20 cellular contexts compared by ENCODE assay signal in the genomic region with DNA sequence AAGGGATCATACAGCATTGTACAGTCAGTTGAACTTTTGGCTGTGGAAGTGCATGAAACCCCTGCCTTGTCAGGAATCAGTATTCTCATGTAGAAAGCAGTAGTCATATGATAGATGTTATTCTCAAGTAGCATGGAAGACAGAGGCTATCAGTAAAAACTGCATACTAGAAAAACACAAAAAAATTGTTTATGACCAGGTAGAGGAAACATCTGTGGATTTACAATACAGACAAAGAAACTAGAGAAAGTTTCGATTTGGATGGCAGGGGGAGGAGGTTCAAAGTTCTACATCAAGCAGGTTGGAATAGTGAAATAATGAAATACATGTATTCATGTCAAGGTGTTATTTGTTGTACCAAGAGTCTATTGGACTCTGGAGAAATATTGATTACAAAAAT.
A peak's percentile ranks its signal among the peaks of the same experiment; 100 is the strongest.
DNase-seq lines count a peak whose midpoint lies in the region; ATAC-seq, FAIRE-seq and TF ChIP-seq lines count a peak whose summit lies in the region.
"Had no signal": no experiment of that assay in that cellular context is flagged by ENCODE, and none has a peak within 500 bp of the region (broad histone marks: within the 10 kb centered on the region; RNA-seq: fewer than 3 reads in every experiment).

No MANE protein-coding gene starts in this region.

- POLR2A ChIA-PET in endothelial cell of umbilical vein (lab: Charles Lee) = no interaction called here

- dilution Hi-C loops in endothelial cell of umbilical vein (cut with MboI; ENCODE audit: extremely low pct_ligation_motif_present, low sequenced_read_pairs) = no loop called here

- H3K4me1 ChIP-seq in MM.1S (ENCODE audit: low read length) = peaks cover 24% of the 10 kb centered on the region
- no peaks in the 10 kb centered on the region for H3K4me1 ChIP-seq in endothelial cell of umbilical vein (ENCODE audit: control insufficient read depth, extremely low read depth, insufficient read depth, low read length)
- no peaks in the 10 kb centered on the region for H3K4me1 ChIP-seq in adrenal gland (replicated peaks in 1 of 2)
- H3K4me1 ChIP-seq: A549; BLaER1 treated with 17β-estradiol and CSF1 and Interleukin-3, amounts not matched to agents 10 nM and 100 nM had no signal

- intact Hi-C loops in endothelial cell of umbilical vein (cut with micrococcal nuclease) (no loop called here), adrenal gland (cut with DNase I) (no loop called here)

- FAIRE-seq in endothelial cell of umbilical vein (lab: Jason Lieb, UNC) = no peak
- FAIRE-seq: A549, D721Med, G401.6, GM12891, GM19239 had no signal

- CTCF ChIA-PET in endothelial cell of umbilical vein (lab: Charles Lee) = no interaction called here

- H3K79me2 ChIP-seq in MM.1S (ENCODE audit: low read length) = no peaks in the 10 kb centered on the region
- H3K79me2 ChIP-seq in endothelial cell of umbilical vein (ENCODE audit: control insufficient read depth, insufficient read depth, low read length) = no peaks in the 10 kb centered on the region

- H3K9me2 ChIP-seq in MM.1S (replicated peaks; ENCODE audit: insufficient read depth, low read length) = no peaks in the 10 kb centered on the region

- no peaks in the 10 kb centered on the region for H3K27me3 ChIP-seq in MM.1S (replicated peaks; ENCODE audit: insufficient read depth, low read length)
- no peaks in the 10 kb centered on the region for H3K27me3 ChIP-seq in endothelial cell of umbilical vein (ENCODE audit: control insufficient read depth in 2 of 2, insufficient read depth in 2 of 2, low read length in 2 of 2)
- H3K27me3 ChIP-seq in adrenal gland = no peaks in the 10 kb centered on the region
- H3K27me3 ChIP-seq: BLaER1 treated with 17β-estradiol and CSF1 and Interleukin-3, amounts not matched to agents 10 nM and 100 nM had no signal

- DNase-seq in MM.1S = peak; percentile 80
- peak; percentile 17 for DNase-seq in endothelial cell of umbilical vein (ENCODE audit: low read depth, low spot score)
- no peak for DNase-seq in activated T-cell treated with anti-CD3 and anti-CD28 coated beads, Interleukin-2, amount 50 U/mL, for 48 hours
- DNase-seq in adrenal gland = no peak
- DNase-seq: AML-193; Caco-2; Calu3; CD4-positive, alpha-beta T cell; CD8-positive, alpha-beta T cell; DMS79 treated with DMSO at 0.1 percent for 48 hours; GF-D8 had no signal

- no peaks in the 10 kb centered on the region for H3K9me3 ChIP-seq in MM.1S (replicated peaks; ENCODE audit: insufficient read depth, low read length)
- H3K9me3 ChIP-seq in endothelial cell of umbilical vein (replicated peaks; ENCODE audit: control insufficient read depth, insufficient read depth, low read length) = no peaks in the 10 kb centered on the region
- H3K9me3 ChIP-seq in adrenal gland (replicated peaks in 1 of 3) = no peaks in the 10 kb centered on the region
- H3K9me3 ChIP-seq: A549 had no signal

- TF ChIP-seq POLR2A in endothelial cell of umbilical vein (IDR thresholded peaks at IDR 0.05; ENCODE audit: low read depth, low read length) (no peak), adrenal gland (IDR thresholded peaks at IDR 0.05) (no peak)

- peak overlapping the region; percentile 63 for H3K4me2 ChIP-seq in MM.1S (ENCODE audit: low read depth, low read length)
- no peak overlapping the region for H3K4me2 ChIP-seq in endothelial cell of umbilical vein (ENCODE audit: insufficient read depth, low read length)
- H3K4me2 ChIP-seq: A549; BLaER1 treated with 17β-estradiol and CSF1 and Interleukin-3, amounts not matched to agents 10 nM and 100 nM had no signal

- 0 out of 2 replicates have a peak, but pooled peaks cover 4% of the 10 kb centered on the region for H3F3A ChIP-seq in MM.1S (ENCODE audit: insufficient read depth, low read length)

- H2AFZ ChIP-seq in MM.1S (ENCODE audit: low read length) (no peak overlapping the region), endothelial cell of umbilical vein (ENCODE audit: low read depth, low read length) (no peak overlapping the region)

- no peaks in the 10 kb centered on the region for H4K20me1 ChIP-seq in MM.1S (ENCODE audit: insufficient read depth, low read length)
- H4K20me1 ChIP-seq in endothelial cell of umbilical vein (replicated peaks; ENCODE audit: control insufficient read depth, extremely low read depth, insufficient read depth, low read length) = no peaks in the 10 kb centered on the region
- H4K20me1 ChIP-seq: BLaER1 treated with 17β-estradiol and CSF1 and Interleukin-3, amounts not matched to agents 10 nM and 100 nM had no signal

- no peaks in the 10 kb centered on the region for H3K9me1 ChIP-seq in endothelial cell of umbilical vein (replicated peaks; ENCODE audit: control insufficient read depth, extremely low read depth, insufficient read depth, low read length)

- BruUV-seq in endothelial cell of umbilical vein (replicated peaks; lab: Mats Ljungman, UMichigan) = no TSS peak

- no peak overlapping the region for H3K4me3 ChIP-seq in MM.1S (ENCODE audit: low read length)
- H3K4me3 ChIP-seq in endothelial cell of umbilical vein (replicated peaks in 1 of 3; ENCODE audit: insufficient read depth in 1 of 3, low read depth in 1 of 3, low read length in 3 of 3) = no peak overlapping the region
- H3K4me3 ChIP-seq in adrenal gland = no peak overlapping the region
- H3K4me3 ChIP-seq: A549; BLaER1 treated with 17β-estradiol and CSF1 and Interleukin-3, amounts not matched to agents 10 nM and 100 nM had no signal

- peak overlapping the region; percentile 73; the same call in 1 of the 2 replicates for H3K27ac ChIP-seq in MM.1S (ENCODE audit: low read length)
- no peak overlapping the region for H3K27ac ChIP-seq in endothelial cell of umbilical vein (ENCODE audit: insufficient read depth, low read depth, low read length)
- no peak overlapping the region for H3K27ac ChIP-seq in adrenal gland
- H3K27ac ChIP-seq: 22Rv1; A549; BLaER1 treated with 17β-estradiol and CSF1 and Interleukin-3, amounts not matched to agents 10 nM and 100 nM; C4-2B had no signal

- ATAC-seq in GM19324 (IDR thresholded peaks at IDR 0.05; ENCODE audit: low FRiP score, unreplicated experiment) = peak; percentile 72
- ATAC-seq: A549; CD8-positive, alpha-beta T cell had no signal

- 66 to 72% (median 71%) methylated on average over 1 of the region's 1 CpG for WGBS in adrenal gland, 4 donors

- TF ChIP-seq CTCF in MM.1S (IDR thresholded peaks at IDR 0.05; ENCODE audit: low read length) (no peak), endothelial cell of umbilical vein (IDR thresholded peaks at IDR 0.05; ENCODE audit: extremely low read depth in 1 of 2, insufficient read depth in 1 of 2, low read depth in 1 of 2, low read length in 2 of 2) (no peak), adrenal gland (IDR thresholded peaks at IDR 0.05) (no peak)

- no peak overlapping the region for H3K9ac ChIP-seq in MM.1S (ENCODE audit: low read length)
- H3K9ac ChIP-seq in endothelial cell of umbilical vein (replicated peaks; ENCODE audit: extremely low read depth, insufficient read depth, low read length) = no peak overlapping the region
- H3K9ac ChIP-seq: BLaER1 treated with 17β-estradiol and CSF1 and Interleukin-3, amounts not matched to agents 10 nM and 100 nM had no signal

- no peaks in the 10 kb centered on the region for H3K36me3 ChIP-seq in MM.1S (replicated peaks; ENCODE audit: insufficient read depth, low read length)
- H3K36me3 ChIP-seq in endothelial cell of umbilical vein (ENCODE audit: control insufficient read depth in 2 of 2, extremely low read depth in 1 of 2, insufficient read depth in 2 of 2, low read length in 2 of 2) = no peaks in the 10 kb centered on the region
- H3K36me3 ChIP-seq in adrenal gland (replicated peaks in 1 of 2) = no peaks in the 10 kb centered on the region
- H3K36me3 ChIP-seq: BLaER1 treated with 17β-estradiol and CSF1 and Interleukin-3, amounts not matched to agents 10 nM and 100 nM had no signal

TF ChIP-seq in endothelial cell of umbilical vein, 7 proteins besides CTCF, POLR2A, EP300 and RAD21:
- TF ChIP-seq, protein P1, sequence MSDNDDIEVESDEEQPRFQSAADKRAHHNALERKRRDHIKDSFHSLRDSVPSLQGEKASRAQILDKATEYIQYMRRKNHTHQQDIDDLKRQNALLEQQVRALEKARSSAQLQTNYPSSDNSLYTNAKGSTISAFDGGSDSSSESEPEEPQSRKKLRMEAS (IDR thresholded peaks at IDR 0.05; ENCODE audit: insufficient read depth, insufficient read length) = no peak
- TF ChIP-seq MYC (IDR thresholded peaks at IDR 0.05; ENCODE audit: low read depth, low read length) (no peak), JUN (IDR thresholded peaks at IDR 0.05; ENCODE audit: borderline replicate concordance, insufficient read depth, insufficient read length, low read depth) (no peak), GATA2 (IDR thresholded peaks at IDR 0.05; ENCODE audit: insufficient read depth, insufficient read length, low read depth, low read length) (no peak), POLR2AphosphoS5 (IDR thresholded peaks at IDR 0.05; ENCODE audit: insufficient read depth, low read depth, low read length) (no peak), FOS (IDR thresholded peaks at IDR 0.05; ENCODE audit: borderline replicate concordance, insufficient read depth, low read length) (no peak), EZH2 (IDR thresholded peaks at IDR 0.05; ENCODE audit: borderline replicate concordance, low read depth, low read length, severe bottlenecking) (no peak)

Comparison
In these comparisons a context has a peak if more than half of its experiments do, and no peak if none do; other contexts are left out.
1. DNase-seq: peak in MM.1S (single experiment) and endothelial cell of umbilical vein (single experiment); none in activated T-cell treated with anti-CD3 and anti-CD28 coated beads, Interleukin-2, amount 50 U/mL, for 48 hours (0 of 2) and adrenal gland (0 of 7).